13 cellular contexts compared by ENCODE assay signal in genomic region chr9:70403618-70404025, GRCh38. TPM values are rescaled to one million over a fixed set of nuclear protein-coding genes. Genes with fewer than 3 reads are reported as not detected.
DNase-seq lines count a peak whose midpoint lies in the region; ATAC-seq, FAIRE-seq and TF ChIP-seq lines count a peak whose summit lies in the region.
"Had no signal": no experiment of that assay in that cellular context is flagged by ENCODE, and none has a peak within 500 bp of the region (broad histone marks: within the 10 kb centered on the region; RNA-seq: fewer than 3 reads in every experiment).

No MANE protein-coding gene starts in this region.

- TF ChIP-seq POLR2A in endothelial cell of umbilical vein (IDR thresholded peaks at IDR 0.05; ENCODE audit: low read depth, low read length) (no peak), vagina (IDR thresholded peaks at IDR 0.05) (no peak)

- H3K4me3 ChIP-seq in heart right ventricle, result no peak overlapping the region
- no peak overlapping the region for H3K4me3 ChIP-seq in endothelial cell of umbilical vein (replicated peaks in 1 of 3; ENCODE audit: insufficient read depth in 1 of 3, low read depth in 1 of 3, low read length in 3 of 3)
- H3K4me3 ChIP-seq in vagina, result no peak overlapping the region

- peaks cover 56 to 100% (median 100%) of the 10 kb centered on the region in 9 donors for H3K4me1 ChIP-seq in heart right ventricle
- peaks cover 15% of the 10 kb centered on the region for H3K4me1 ChIP-seq in endothelial cell of umbilical vein (ENCODE audit: control insufficient read depth, extremely low read depth, insufficient read depth, low read length)
- peaks cover 100% of the 10 kb centered on the region for H3K4me1 ChIP-seq in vagina

- H3K4me2 ChIP-seq in endothelial cell of umbilical vein (ENCODE audit: insufficient read depth, low read length), result no peak overlapping the region

- DNase-seq in heart right ventricle (no peak), cardiac septum (ENCODE audit: low spot score) (no peak), endothelial cell of umbilical vein (ENCODE audit: low read depth, low spot score) (peak; percentile 66), vagina (ENCODE audit: extremely low spot score in 2 of 2) (no peak), iPS-NIHi11 (ENCODE audit: low spot score) (no peak), HuH-7 (ENCODE audit: low spot score) (no peak)
- no peak for DNase-seq in naive thymus-derived CD8-positive, alpha-beta T cell
- DNase-seq: activated CD4-positive, alpha-beta T cell treated with anti-CD3 and anti-CD28 coated beads, Interleukin-2, amount 50 U/mL, for 1 hour; BE2C; brain microvascular endothelial cell; glutamatergic neuron; NCI-H524 treated with DMSO at 0.1 percent for 48 hours had no signal

- FAIRE-seq in endothelial cell of umbilical vein (lab: Jason Lieb, UNC), result no peak

- ATAC-seq in heart right ventricle (peak in 3 of 8 donors; percentile 7 to 22 (median 21)), GM18498 (IDR thresholded peaks at IDR 0.05; ENCODE audit: unreplicated experiment) (no peak)
- ATAC-seq in naive thymus-derived CD8-positive, alpha-beta T cell, result no peak

- H2AFZ ChIP-seq in endothelial cell of umbilical vein (ENCODE audit: low read depth, low read length), result no peak overlapping the region

- H3K9me3 Mint-ChIP-seq in naive thymus-derived CD8-positive, alpha-beta T cell, result no peaks in the 10 kb centered on the region

- H3K9me1 ChIP-seq in endothelial cell of umbilical vein (replicated peaks; ENCODE audit: control insufficient read depth, extremely low read depth, insufficient read depth, low read length), result no peaks in the 10 kb centered on the region

- no peaks in the 10 kb centered on the region for H3K9me3 ChIP-seq in heart right ventricle
- H3K9me3 ChIP-seq in endothelial cell of umbilical vein (replicated peaks; ENCODE audit: control insufficient read depth, insufficient read depth, low read length), result no peaks in the 10 kb centered on the region
- H3K9me3 ChIP-seq in vagina, result no peaks in the 10 kb centered on the region
- H3K9me3 ChIP-seq: BE2C had no signal

- H3K36me3 ChIP-seq in heart right ventricle, result no peaks in the 10 kb centered on the region
- H3K36me3 ChIP-seq in endothelial cell of umbilical vein (ENCODE audit: control insufficient read depth in 2 of 2, extremely low read depth in 1 of 2, insufficient read depth in 2 of 2, low read length in 2 of 2), result no peaks in the 10 kb centered on the region
- H3K36me3 ChIP-seq in vagina, result no peaks in the 10 kb centered on the region
- H3K36me3 ChIP-seq: BE2C, brain microvascular endothelial cell had no signal

- H3K79me2 ChIP-seq in endothelial cell of umbilical vein (ENCODE audit: control insufficient read depth, insufficient read depth, low read length), result peaks cover 94% of the 10 kb centered on the region

- peaks cover 0 to 4% (median 0%) of the 10 kb centered on the region in 3 donors for H3K36me3 Mint-ChIP-seq in naive thymus-derived CD8-positive, alpha-beta T cell

- peaks cover 54 to 90% (median 84%) of the 10 kb centered on the region in 4 donors for H3K4me1 Mint-ChIP-seq in naive thymus-derived CD8-positive, alpha-beta T cell

- TF ChIP-seq CTCF in heart right ventricle (IDR thresholded peaks at IDR 0.05) (no peak), endothelial cell of umbilical vein (IDR thresholded peaks at IDR 0.05; ENCODE audit: extremely low read depth in 1 of 2, insufficient read depth in 1 of 2, low read depth in 1 of 2, low read length in 2 of 2) (no peak), vagina (IDR thresholded peaks at IDR 0.05) (no peak)

- whole genome bisulfite sequencing in heart right ventricle, 2 donors, result 47% methylated on average over 4 of the region's 4 CpGs

- H3K27ac Mint-ChIP-seq in naive thymus-derived CD8-positive, alpha-beta T cell, result peak overlapping the region in 9 of 10 donors; percentile 19 to 88 (median 70)

- no peak overlapping the region for H3K9ac ChIP-seq in endothelial cell of umbilical vein (replicated peaks; ENCODE audit: extremely low read depth, insufficient read depth, low read length)

- no peaks in the 10 kb centered on the region for H4K20me1 ChIP-seq in endothelial cell of umbilical vein (replicated peaks; ENCODE audit: control insufficient read depth, extremely low read depth, insufficient read depth, low read length)

- POLR2A ChIA-PET in endothelial cell of umbilical vein (lab: Charles Lee), result no interaction called here
- POLR2A ChIA-PET in naive thymus-derived CD8-positive, alpha-beta T cell (lab: Charles Lee), result interaction anchor here (0.7 to 6.5 kb wide), 5 partner anchors 9 to 18 kb away, joined by 3 to 45 read pairs (median 7); no protein-coding TSS in a partner anchor

- CTCF ChIA-PET in endothelial cell of umbilical vein (lab: Charles Lee), result interaction anchor here (0.8 to 2.8 kb wide), 4 partner anchors 11 to 199 kb away, joined by 3 to 13 read pairs (median 10); no protein-coding TSS in a partner anchor

- dilution Hi-C loops in endothelial cell of umbilical vein (cut with MboI; ENCODE audit: extremely low pct_ligation_motif_present, low sequenced_read_pairs), result no loop called here

- intact Hi-C loops in heart right ventricle (cut with DNase I) (loop anchor here in 1 of 10 donors (5.0 kb wide), 1 partner anchor 41 kb away; no protein-coding TSS in a partner anchor), cardiac septum (cut with DNase I) (no loop called here), endothelial cell of umbilical vein (cut with micrococcal nuclease) (no loop called here), vagina (cut with DNase I) (no loop called here)

- no peaks in the 10 kb centered on the region for H3K27me3 Mint-ChIP-seq in naive thymus-derived CD8-positive, alpha-beta T cell

- H3K4me3 Mint-ChIP-seq in naive thymus-derived CD8-positive, alpha-beta T cell, result peak overlapping the region in 3 of 10 donors; percentile 18 to 30 (median 26)

- H3K27me3 ChIP-seq in heart right ventricle, result no peaks in the 10 kb centered on the region
- no peaks in the 10 kb centered on the region for H3K27me3 ChIP-seq in endothelial cell of umbilical vein (ENCODE audit: control insufficient read depth in 2 of 2, insufficient read depth in 2 of 2, low read length in 2 of 2)
- no peaks in the 10 kb centered on the region for H3K27me3 ChIP-seq in vagina
- H3K27me3 ChIP-seq: BE2C, brain microvascular endothelial cell had no signal

- BruUV-seq in endothelial cell of umbilical vein (replicated peaks; lab: Mats Ljungman, UMichigan), result no TSS peak

- H3K27ac ChIP-seq in heart right ventricle, result peak overlapping the region in 8 of 10 donors; percentile 38 to 87 (median 64)
- no peak overlapping the region for H3K27ac ChIP-seq in endothelial cell of umbilical vein (ENCODE audit: insufficient read depth, low read depth, low read length)
- peak overlapping the region; percentile 62 for H3K27ac ChIP-seq in vagina
- H3K27ac ChIP-seq: brain microvascular endothelial cell had no signal

TF ChIP-seq in endothelial cell of umbilical vein, 7 proteins besides CTCF, POLR2A, EP300 and RAD21:
- TF ChIP-seq MAX (IDR thresholded peaks at IDR 0.05; ENCODE audit: insufficient read depth, insufficient read length), result no peak
- no peak for TF ChIP-seq MYC (IDR thresholded peaks at IDR 0.05; ENCODE audit: low read depth, low read length)
- TF ChIP-seq FOS (IDR thresholded peaks at IDR 0.05; ENCODE audit: borderline replicate concordance, insufficient read depth, low read length), result no peak
- TF ChIP-seq JUN (IDR thresholded peaks at IDR 0.05; ENCODE audit: borderline replicate concordance, insufficient read depth, insufficient read length, low read depth), result no peak
- no peak for TF ChIP-seq EZH2 (IDR thresholded peaks at IDR 0.05; ENCODE audit: borderline replicate concordance, low read depth, low read length, severe bottlenecking)
- TF ChIP-seq POLR2AphosphoS5 (IDR thresholded peaks at IDR 0.05; ENCODE audit: insufficient read depth, low read depth, low read length), result no peak

RNA-seq across cellular contexts. Expression of gene KLF9, which starts 10.8 kb away (rescaled TPM):
- total RNA-seq in heart right ventricle, result 10 to 100 TPM; 27.3 to 67.4 (median 41.1) TPM
- 10 to 100 TPM; 27.7 to 31.9 TPM for polyA plus RNA-seq in heart right ventricle
- total RNA-seq in cardiac septum, result 19.0 TPM
- total RNA-seq in endothelial cell of umbilical vein, result 17.2 and 23.1 TPM in 2 replicates
- 6.6 and 7.3 TPM in 2 replicates for polyA plus RNA-seq in endothelial cell of umbilical vein
- 9.9 and 12.0 TPM in 2 replicates for polyA plus RNA-seq in endothelial cell of umbilical vein (2011; cell fraction: cytosol; rRNA removed)
- 13.0 and 15.9 TPM in 2 replicates for polyA plus RNA-seq in endothelial cell of umbilical vein (2011; cell fraction: nucleus; rRNA removed)
- polyA plus RNA-seq in endothelial cell of umbilical vein (2012), result 11.0 and 16.4 TPM in 2 replicates
- 10.0 and 12.9 TPM in 2 replicates for polyA minus RNA-seq in endothelial cell of umbilical vein
- 2.4 TPM for polyA minus RNA-seq in endothelial cell of umbilical vein (2011; cell fraction: cytosol; rRNA and poly(A)+ RNA removed)
- 20.2 and 29.8 TPM in 2 replicates for polyA minus RNA-seq in endothelial cell of umbilical vein (2011; cell fraction: nucleus; rRNA and poly(A)+ RNA removed)
- 10 to 100 TPM; 29.6 TPM for total RNA-seq in naive thymus-derived CD8-positive, alpha-beta T cell
- polyA plus RNA-seq in naive thymus-derived CD8-positive, alpha-beta T cell, result 1 to 10 TPM; 2.6 to 4.0 (median 3.2) TPM
- 98.5 TPM for total RNA-seq in vagina
